2 cellular contexts compared by ENCODE assay signal in the genomic region with DNA sequence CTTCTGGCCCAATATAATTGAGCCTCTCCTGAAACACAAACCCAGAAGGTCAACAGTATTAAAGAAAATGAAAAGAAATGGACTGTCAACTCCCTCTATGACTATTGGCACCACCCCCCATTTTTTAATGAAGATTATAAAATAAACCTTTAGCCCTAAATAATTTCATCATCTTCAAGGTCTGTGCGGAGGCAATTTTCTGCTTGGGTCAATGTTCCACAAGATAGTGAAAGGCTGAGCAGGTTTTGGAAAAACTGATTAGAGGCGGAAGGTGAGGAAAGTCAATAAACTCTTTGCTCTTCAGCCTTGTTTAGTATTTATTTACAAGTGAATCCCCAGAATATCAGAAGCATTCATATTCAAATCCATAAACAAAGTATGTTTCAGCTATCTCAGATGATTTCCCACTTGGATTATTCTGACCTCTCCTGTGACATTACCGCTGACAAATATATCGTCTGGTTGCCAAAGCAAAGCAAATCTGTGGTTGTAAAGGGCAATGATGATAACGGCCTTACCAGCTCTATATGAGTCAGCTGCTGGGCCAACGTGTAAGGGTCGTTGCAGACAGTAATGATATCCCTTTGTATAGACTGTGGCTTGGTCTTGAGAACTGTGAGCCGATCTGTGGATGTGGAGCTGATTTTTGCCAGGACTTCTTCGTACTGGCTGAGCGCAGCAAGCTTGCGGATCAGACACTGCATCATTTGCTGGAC.
TF ChIP-seq lines count a peak whose summit lies in the region.

No MANE protein-coding gene starts in this region.

TF ChIP-seq in IMR-90, 13 proteins besides CTCF, POLR2A, EP300 and RAD21:
- TF ChIP-seq MAZ (IDR thresholded peaks at IDR 0.05; ENCODE audit: borderline replicate concordance, low read depth, low read length): no peak
- TF ChIP-seq SMC3 (IDR thresholded peaks at IDR 0.05; ENCODE audit: low read depth, low read length): no peak
- no peak for TF ChIP-seq BHLHE40 (IDR thresholded peaks at IDR 0.05; ENCODE audit: low read depth, low read length)
- TF ChIP-seq CHD1 (IDR thresholded peaks at IDR 0.05; ENCODE audit: low read depth, low read length): no peak
- TF ChIP-seq, protein P1, sequence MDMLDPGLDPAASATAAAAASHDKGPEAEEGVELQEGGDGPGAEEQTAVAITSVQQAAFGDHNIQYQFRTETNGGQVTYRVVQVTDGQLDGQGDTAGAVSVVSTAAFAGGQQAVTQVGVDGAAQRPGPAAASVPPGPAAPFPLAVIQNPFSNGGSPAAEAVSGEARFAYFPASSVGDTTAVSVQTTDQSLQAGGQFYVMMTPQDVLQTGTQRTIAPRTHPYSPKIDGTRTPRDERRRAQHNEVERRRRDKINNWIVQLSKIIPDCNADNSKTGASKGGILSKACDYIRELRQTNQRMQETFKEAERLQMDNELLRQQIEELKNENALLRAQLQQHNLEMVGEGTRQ (IDR thresholded peaks at IDR 0.05; ENCODE audit: low read depth, low read length): no peak
- no peak for TF ChIP-seq RCOR1 (IDR thresholded peaks at IDR 0.05; ENCODE audit: insufficient replicate concordance, low read length)

TF ChIP-seq in K562, 482 proteins besides CTCF, POLR2A, EP300 and RAD21:
- TF ChIP-seq E2F3 (CRISPR knock-in tag; IDR thresholded peaks at IDR 0.05): no peak
- no peak for TF ChIP-seq TCF7L2 (IDR thresholded peaks at IDR 0.05; ENCODE audit: low read depth, low read length)
- TF ChIP-seq NR2C1 (IDR thresholded peaks at IDR 0.05): no peak
- 0 out of 2 replicates have a peak, but pooled peaks have one; percentile 16 for TF ChIP-seq NR2C1 (tag; IDR thresholded peaks at IDR 0.05)
- peak in 1 of 2 experiments; percentile 42; a peak in 1 of 4 replicates for TF ChIP-seq RCOR1 (IDR thresholded peaks at IDR 0.05; ENCODE audit: borderline replicate concordance in 1 of 2, low read depth in 2 of 2, low read length in 2 of 2)
- 0 out of 2 replicates have a peak, but pooled peaks have one; percentile 19 for TF ChIP-seq JUND (IDR thresholded peaks at IDR 0.05; ENCODE audit: borderline replicate concordance, low read depth, low read length)
- TF ChIP-seq JUND (tag; IDR thresholded peaks at IDR 0.05; ENCODE audit: borderline replicate concordance, low read depth, low read length): no peak
- peak; percentile 42 for TF ChIP-seq MEIS2 (IDR thresholded peaks at IDR 0.05; ENCODE audit: partially characterized antibody)
- TF ChIP-seq KDM1A (IDR thresholded peaks at IDR 0.05): peak; percentile 67 to 74; a peak in 3 of 4 replicates
- TF ChIP-seq ZNF347 (CRISPR knock-in tag; IDR thresholded peaks at IDR 0.05; ENCODE audit: low read depth): no peak
- TF ChIP-seq, protein P2, sequence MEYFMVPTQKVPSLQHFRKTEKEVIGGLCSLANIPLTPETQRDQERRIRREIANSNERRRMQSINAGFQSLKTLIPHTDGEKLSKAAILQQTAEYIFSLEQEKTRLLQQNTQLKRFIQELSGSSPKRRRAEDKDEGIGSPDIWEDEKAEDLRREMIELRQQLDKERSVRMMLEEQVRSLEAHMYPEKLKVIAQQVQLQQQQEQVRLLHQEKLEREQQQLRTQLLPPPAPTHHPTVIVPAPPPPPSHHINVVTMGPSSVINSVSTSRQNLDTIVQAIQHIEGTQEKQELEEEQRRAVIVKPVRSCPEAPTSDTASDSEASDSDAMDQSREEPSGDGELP (CRISPR knock-in tag; IDR thresholded peaks at IDR 0.05; ENCODE audit: borderline replicate concordance): peak; percentile 17; the same call in 1 of the 2 replicates
- peak; percentile 75 for TF ChIP-seq FOSL1 (tag; conservative IDR thresholded peaks at IDR 0.05)
- peak; percentile 47 for TF ChIP-seq CBFA2T3 (IDR thresholded peaks at IDR 0.05)
